Comparison of ENCODE assay signal across 11 cellular contexts in genomic region chr6:21074484-21074883, GRCh38.
"Had no signal": no experiment of that assay in that cellular context is flagged by ENCODE, and none has a peak within 500 bp of the region (broad histone marks: within the 10 kb centered on the region; RNA-seq: fewer than 3 reads in every experiment).

No MANE protein-coding gene starts in this region.

- H2AFZ ChIP-seq: GM23248, GM23338 had no signal

- FAIRE-seq: H1, H54 had no signal

- H3K4me1 ChIP-seq: HAP-1 had no signal

- H3K9me3 ChIP-seq: HAP-1 had no signal

- H3K36me3 ChIP-seq: HAP-1 had no signal

- DNase-seq: GM23248, GOT3, H7, H9, HCEC 1CT, HFFc6 had no signal

- H3K4me3 ChIP-seq: GM23248, GM23338, HAP-1 had no signal

- H3K27ac ChIP-seq: GM23248 had no signal

- ATAC-seq: GM23338, HCT116 had no signal

- H3K9ac ChIP-seq: GM23248 had no signal

- H3K4me2 ChIP-seq: GM23338 had no signal
